In genomic region chr5:56270058-56270457, GRCh38 we compare ENCODE assay signal across 1 cellular context.
TF ChIP-seq lines count a peak whose summit lies in the region.

No MANE protein-coding gene starts in this region.

TF ChIP-seq in HCT116, 20 proteins besides CTCF, POLR2A, EP300 and RAD21 (continued from another document):
- TF ChIP-seq YY1 (IDR thresholded peaks at IDR 0.05; ENCODE audit: extremely low read depth, insufficient replicate concordance, low read depth, low read length) = no peak
- no peak for TF ChIP-seq POLR2AphosphoS5 (IDR thresholded peaks at IDR 0.05; ENCODE audit: low read depth, low read length)
- TF ChIP-seq SRF (IDR thresholded peaks at IDR 0.05; ENCODE audit: low read depth) = no peak
- no peak for TF ChIP-seq ZNF274 (IDR thresholded peaks at IDR 0.05; ENCODE audit: low read depth, low read length)
- no peak for TF ChIP-seq ZBTB33 (IDR thresholded peaks at IDR 0.05; ENCODE audit: extremely low read depth, insufficient replicate concordance, low read length)
- TF ChIP-seq EZH2phosphoT487 (IDR thresholded peaks at IDR 0.05; ENCODE audit: borderline replicate concordance) = no peak
- no peak for TF ChIP-seq CEBPB (IDR thresholded peaks at IDR 0.05; ENCODE audit: low read depth)
- TF ChIP-seq MAX (IDR thresholded peaks at IDR 0.05) = no peak
- TF ChIP-seq REST (IDR thresholded peaks at IDR 0.05; ENCODE audit: low read depth) = no peak
- no peak for TF ChIP-seq CBX3 (IDR thresholded peaks at IDR 0.05; ENCODE audit: low read depth)
- no peak for TF ChIP-seq FOSL1 (IDR thresholded peaks at IDR 0.05; ENCODE audit: low read depth)
